Comparison of ENCODE assay signal across 31 cellular contexts in the genomic region with DNA sequence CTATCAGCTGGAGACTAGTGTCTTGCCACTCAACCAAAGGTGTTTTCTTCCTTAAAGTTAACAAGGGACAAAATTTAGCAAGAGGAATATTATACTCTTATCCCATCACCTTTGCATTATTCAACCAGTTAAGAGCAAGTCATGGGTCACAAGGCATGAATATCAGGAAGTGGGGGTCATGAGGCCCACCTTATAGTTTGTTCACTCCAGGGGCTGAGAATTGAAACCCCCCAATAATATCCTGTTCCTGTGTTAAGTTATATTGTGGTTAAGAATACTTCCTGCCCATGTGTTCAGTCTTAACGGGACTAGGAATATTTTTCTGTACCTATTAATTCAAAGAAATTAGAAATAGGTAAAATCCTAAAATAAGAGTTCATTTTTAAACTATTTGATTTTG.
"Had no signal": no experiment of that assay in that cellular context is flagged by ENCODE, and none has a peak within 500 bp of the region (broad histone marks: within the 10 kb centered on the region; RNA-seq: fewer than 3 reads in every experiment).

No MANE protein-coding gene starts in this region.

- DNase-seq: activated B cell treated with CpG ODN at 0.5 μM for 24 hours; activated CD4-positive, alpha-beta memory T cell treated with anti-CD3 and anti-CD28 coated beads for 36 hours; activated CD4-positive, alpha-beta T cell treated with anti-CD3 and anti-CD28 coated beads for 4 hours; activated CD4-positive, alpha-beta T cell treated with anti-CD3 and anti-CD28 coated beads, Interleukin-2, amount 10 ng/mL, durations not matched to agents 24 days and 14 days; activated CD4-positive, alpha-beta T cell treated with anti-CD3 and anti-CD28 coated beads, Interleukin-2, amount 50 U/mL, for 1 hour; activated CD4-positive, alpha-beta T cell treated with anti-CD3 and anti-CD28 coated beads, Interleukin-2, amount 50 U/mL, for 4 hours; activated CD4-positive, CD25-positive, alpha-beta regulatory T cell treated with anti-CD3 and anti-CD28 coated beads, Interleukin-2, amount 50 U/mL, for 72 hours; activated CD8-positive, alpha-beta memory T cell treated with anti-CD3 and anti-CD28 coated beads, Interleukin-2, amount 50 U/mL, for 4 hours; activated CD8-positive, alpha-beta T cell treated with anti-CD3 and anti-CD28 coated beads for 36 hours; activated effector memory CD4-positive, alpha-beta T cell treated with anti-CD3 and anti-CD28 coated beads, Interleukin-2, amount 50 U/mL, for 16 hours; activated gamma-delta T cell treated with Interleukin-2 at 50 U/mL for 16 hours; activated naive CD4-positive, alpha-beta T cell; activated naive CD4-positive, alpha-beta T cell treated with anti-CD3 and anti-CD28 coated beads for 36 hours; activated naive CD4-positive, alpha-beta T cell treated with anti-CD3 and anti-CD28 coated beads, Interleukin-2, amount 50 U/mL, for 16 hours; activated naive CD8-positive, alpha-beta T cell treated with anti-CD3 and anti-CD28 coated beads for 36 hours; activated T-cell treated with anti-CD3 and anti-CD28 coated beads for 4 hours; activated T-cell treated with anti-CD3 and anti-CD28 coated beads, Interleukin-2, amount 50 U/mL, for 1 hour; activated T-cell treated with anti-CD3 and anti-CD28 coated beads, Interleukin-2, amount 50 U/mL, for 4 hours; activated T-cell treated with anti-CD3 and anti-CD28 coated beads, Interleukin-2, amount 50 U/mL, for 72 hours; adrenal gland; amniotic stem cell; aorta; body of pancreas; brain microvascular endothelial cell; central memory CD4-positive, alpha-beta T cell; T-helper 2 cell; T-helper 9 cell had no signal

- H3K27me3 ChIP-seq: adrenal gland, body of pancreas, brain microvascular endothelial cell, breast epithelium had no signal

- H3K4me1 ChIP-seq: adrenal gland, body of pancreas, breast epithelium had no signal

- ATAC-seq: activated CD8-positive, alpha-beta T cell treated with anti-CD3 and anti-CD28 coated beads for 36 hours; activated naive CD4-positive, alpha-beta T cell treated with anti-CD3 and anti-CD28 coated beads, Interleukin-2, amount 50 U/mL, for 72 hours; activated T-cell treated with anti-CD3 and anti-CD28 coated beads, Interleukin-2, amount 50 U/mL, for 4 hours; activated T-cell treated with anti-CD3 and anti-CD28 coated beads, Interleukin-2, amount 50 U/mL, for 72 hours; activated T-helper 17 cell treated with anti-CD3 and anti-CD28 coated beads, Interleukin-2, amount 50 U/mL, for 72 hours; body of pancreas had no signal

- H3K36me3 ChIP-seq: adrenal gland, brain microvascular endothelial cell, breast epithelium had no signal

- H3K27ac ChIP-seq: adrenal gland, body of pancreas, brain microvascular endothelial cell, breast epithelium, VCaP had no signal

- H3K4me3 ChIP-seq: adrenal gland, body of pancreas, breast epithelium had no signal

- H3K9me3 ChIP-seq: adrenal gland had no signal
